ENCODE assay signal across 20 cellular contexts in genomic region chr14:70646705-70647104, GRCh38. TPM values are rescaled to one million over a fixed set of nuclear protein-coding genes. Genes with fewer than 3 reads are reported as not detected.
DNase-seq lines count a peak whose midpoint lies in the region; ATAC-seq and TF ChIP-seq lines count a peak whose summit lies in the region.
"Had no signal": no experiment of that assay in that cellular context is flagged by ENCODE, and none has a peak within 500 bp of the region (broad histone marks: within the 10 kb centered on the region; RNA-seq: fewer than 3 reads in every experiment).

No MANE protein-coding gene starts in this region.

- H3K4me1 Mint-ChIP-seq in CD4-positive, CD25-positive, alpha-beta regulatory T cell, result peaks cover 33 to 80% (median 58%) of the 10 kb centered on the region in 4 donors
- H3K4me1 Mint-ChIP-seq in activated CD8-positive, alpha-beta T cell treated with anti-CD3 and anti-CD28 coated beads for 36 hours (ENCODE audit: low read depth), result peaks cover 66% of the 10 kb centered on the region
- peaks cover 7% of the 10 kb centered on the region for H3K4me1 Mint-ChIP-seq in MCF 10A (ENCODE audit: insufficient read depth, unreplicated experiment)

- WGBS in esophagus muscularis mucosa, result 78% methylated on average over 2 of the region's 2 CpGs
- WGBS in suprapubic skin, result 49% methylated on average over 2 of the region's 2 CpGs

- H3K4me3 ChIP-seq in CD4-positive, CD25-positive, alpha-beta regulatory T cell (ENCODE audit: low read depth, low read length), result peak overlapping the region; percentile 55
- H3K4me3 ChIP-seq in H7 (ENCODE audit: insufficient read depth, low read depth, low read length), result no peak overlapping the region
- no peak overlapping the region for H3K4me3 ChIP-seq in esophagus muscularis mucosa
- no peak overlapping the region for H3K4me3 ChIP-seq in suprapubic skin
- H3K4me3 ChIP-seq: cardiac muscle cell, GM23248, mucosa of descending colon, PC-9, SK-N-MC, thoracic aorta had no signal

- H3K27ac ChIP-seq in CD4-positive, CD25-positive, alpha-beta regulatory T cell (ENCODE audit: insufficient read depth, low read length, poor library complexity, severe bottlenecking), result no peak overlapping the region
- H3K27ac ChIP-seq in esophagus muscularis mucosa (replicated peaks in 1 of 4) (no peak overlapping the region), suprapubic skin (no peak overlapping the region)
- H3K27ac ChIP-seq: cardiac muscle cell, GM23248, parathyroid adenoma, PC-9, SK-N-MC, thoracic aorta had no signal

- intact Hi-C loops in activated CD8-positive, alpha-beta T cell treated with anti-CD3 and anti-CD28 coated beads for 36 hours (cut with micrococcal nuclease), result loop anchor here (10.0 kb wide), 1 partner anchor 168 kb away; no protein-coding TSS in a partner anchor
- intact Hi-C loops in esophagus muscularis mucosa (cut with DNase I), result no loop called here
- intact Hi-C loops in MCF 10A (cut with micrococcal nuclease), result no loop called here

- TF ChIP-seq EP300 in esophagus muscularis mucosa (IDR thresholded peaks at IDR 0.05) (no peak), suprapubic skin (IDR thresholded peaks at IDR 0.05) (no peak)

- no peak for ATAC-seq in CD4-positive, CD25-positive, alpha-beta regulatory T cell (ENCODE audit: low read depth in 2 of 2)
- no peak for ATAC-seq in activated CD8-positive, alpha-beta T cell treated with anti-CD3 and anti-CD28 coated beads for 36 hours
- ATAC-seq: left lobe of liver, mucosa of descending colon had no signal

- CTCF ChIA-PET in activated CD8-positive, alpha-beta T cell treated with anti-CD3 and anti-CD28 coated beads for 36 hours (lab: Charles Lee), result interaction anchor here (0.6 to 1.8 kb wide), 5 partner anchors 8 to 290 kb away, joined by 3 to 7 read pairs (median 3); no protein-coding TSS in a partner anchor
- CTCF ChIA-PET in MCF 10A (lab: Yijun Ruan, JAX), result no interaction called here

- H3K4me1 ChIP-seq in CD4-positive, CD25-positive, alpha-beta regulatory T cell (ENCODE audit: control insufficient read depth, insufficient read depth, low read length, poor library complexity, severe bottlenecking), result peaks cover 53% of the 10 kb centered on the region
- H3K4me1 ChIP-seq in esophagus muscularis mucosa (peaks cover 4 to 20% (median 15%) of the 10 kb centered on the region in 4 donors), suprapubic skin (peaks cover 9% of the 10 kb centered on the region)

- H3K9me3 ChIP-seq in CD4-positive, CD25-positive, alpha-beta regulatory T cell (ENCODE audit: control insufficient read depth in 2 of 2, low read length in 2 of 2), result no peaks in the 10 kb centered on the region
- H3K9me3 ChIP-seq in esophagus muscularis mucosa (no peaks in the 10 kb centered on the region), suprapubic skin (no peaks in the 10 kb centered on the region)
- H3K9me3 ChIP-seq: mucosa of descending colon, thoracic aorta had no signal

- no peaks in the 10 kb centered on the region for H3K27me3 ChIP-seq in CD4-positive, CD25-positive, alpha-beta regulatory T cell (ENCODE audit: control insufficient read depth, insufficient read depth, low read length)
- H3K27me3 ChIP-seq in H7 (ENCODE audit: control insufficient read depth, insufficient read depth, low read length) (no peaks in the 10 kb centered on the region), esophagus muscularis mucosa (peaks cover 0 to 15% (median 0%) of the 10 kb centered on the region in 4 donors), suprapubic skin (peaks cover 10% of the 10 kb centered on the region)

- peaks cover 23% of the 10 kb centered on the region for H3K36me3 Mint-ChIP-seq in CD4-positive, CD25-positive, alpha-beta regulatory T cell
- peaks cover 17% of the 10 kb centered on the region for H3K36me3 Mint-ChIP-seq in activated CD8-positive, alpha-beta T cell treated with anti-CD3 and anti-CD28 coated beads for 36 hours (ENCODE audit: low read depth)
- H3K36me3 Mint-ChIP-seq in MCF 10A (ENCODE audit: insufficient read depth, unreplicated experiment), result no peaks in the 10 kb centered on the region

- peaks cover 8% of the 10 kb centered on the region for H3K27me3 Mint-ChIP-seq in CD4-positive, CD25-positive, alpha-beta regulatory T cell
- no peaks in the 10 kb centered on the region for H3K27me3 Mint-ChIP-seq in activated CD8-positive, alpha-beta T cell treated with anti-CD3 and anti-CD28 coated beads for 36 hours
- H3K27me3 Mint-ChIP-seq in MCF 10A (ENCODE audit: insufficient read depth, unreplicated experiment), result no peaks in the 10 kb centered on the region

- BruUV-seq in MCF 10A (replicated peaks; lab: Mats Ljungman, UMichigan), result no TSS peak

- peak overlapping the region in 2 of 3 donors; percentile 77 to 92 for H3K27ac Mint-ChIP-seq in CD4-positive, CD25-positive, alpha-beta regulatory T cell
- H3K27ac Mint-ChIP-seq in activated CD8-positive, alpha-beta T cell treated with anti-CD3 and anti-CD28 coated beads for 36 hours, result peak overlapping the region; percentile 82
- no peak overlapping the region for H3K27ac Mint-ChIP-seq in MCF 10A (ENCODE audit: low read depth, unreplicated experiment)

- peak overlapping the region; percentile 62 to 91 (median 70) for H3K4me3 Mint-ChIP-seq in CD4-positive, CD25-positive, alpha-beta regulatory T cell
- no peak overlapping the region for H3K4me3 Mint-ChIP-seq in activated CD8-positive, alpha-beta T cell treated with anti-CD3 and anti-CD28 coated beads for 36 hours
- H3K4me3 Mint-ChIP-seq in MCF 10A (ENCODE audit: unreplicated experiment), result no peak overlapping the region

- no peak for TF ChIP-seq CTCF in activated CD8-positive, alpha-beta T cell treated with anti-CD3 and anti-CD28 coated beads for 36 hours (IDR thresholded peaks at IDR 0.05)
- no peak for TF ChIP-seq CTCF in esophagus muscularis mucosa (IDR thresholded peaks at IDR 0.05)
- TF ChIP-seq CTCF in suprapubic skin (IDR thresholded peaks at IDR 0.05), result no peak
- no peak for TF ChIP-seq CTCF in MCF 10A (IDR thresholded peaks at IDR 0.05; ENCODE audit: unreplicated experiment)

- TF ChIP-seq POLR2A in esophagus muscularis mucosa (IDR thresholded peaks at IDR 0.05; ENCODE audit: low read depth) (no peak), suprapubic skin (IDR thresholded peaks at IDR 0.05) (no peak)

- H3K9me3 Mint-ChIP-seq in CD4-positive, CD25-positive, alpha-beta regulatory T cell, result peaks cover 0 to 2% (median 0%) of the 10 kb centered on the region in 7 donors
- no peaks in the 10 kb centered on the region for H3K9me3 Mint-ChIP-seq in activated CD8-positive, alpha-beta T cell treated with anti-CD3 and anti-CD28 coated beads for 36 hours
- H3K9me3 Mint-ChIP-seq in MCF 10A (ENCODE audit: unreplicated experiment), result no peaks in the 10 kb centered on the region

- DNase-seq in CD4-positive, CD25-positive, alpha-beta regulatory T cell, result no peak
- peak; percentile 48 for DNase-seq in H7
- DNase-seq in activated CD8-positive, alpha-beta T cell treated with anti-CD3 and anti-CD28 coated beads for 36 hours, result no peak
- peak; percentile 26 for DNase-seq in esophagus muscularis mucosa (ENCODE audit: extremely low spot score)
- DNase-seq in NCI-H345 (lab: John Stamatoyannopoulos, UW), result no peak
- DNase-seq in suprapubic skin (ENCODE audit: low spot score in 2 of 2), result no peak
- no peak for DNase-seq in MCF 10A (ENCODE audit: unreplicated experiment)
- DNase-seq in stimulated activated CD8-positive, alpha-beta memory T cell treated with anti-CD3 and anti-CD28 coated beads, Interleukin-4, amount 100 ng/mL, for 48 hours, result no peak
- DNase-seq: activated naive CD4-positive, alpha-beta T cell treated with Interleukin-2 at 50 U/mL for 16 hours; GM23248; mucosa of descending colon; NCI-H146; NCI-H526; PC-9; stimulated activated CD4-positive, alpha-beta T cell treated with anti-CD3 and anti-CD28 coated beads, Interleukin-4, amount 100 ng/mL, for 1 hour had no signal

- POLR2A ChIA-PET in activated CD8-positive, alpha-beta T cell treated with anti-CD3 and anti-CD28 coated beads for 36 hours (lab: Charles Lee), result interaction anchor here (1.1 to 1.5 kb wide), 3 partner anchors 8 to 17 kb away, joined by 3 to 10 read pairs (median 5); no protein-coding TSS in a partner anchor
- POLR2A ChIA-PET in MCF 10A (lab: Yijun Ruan, JAX), result interaction anchor here (0.9 kb wide), 1 partner anchor 10 kb away, joined by 3 read pairs; no protein-coding TSS in a partner anchor

- H3K36me3 ChIP-seq in CD4-positive, CD25-positive, alpha-beta regulatory T cell (ENCODE audit: control insufficient read depth, insufficient read depth, low read length), result no peaks in the 10 kb centered on the region
- H3K36me3 ChIP-seq in H7 (replicated peaks; ENCODE audit: control insufficient read depth, insufficient read depth, low read length) (no peaks in the 10 kb centered on the region; the same call in 1 of the 2 replicates), esophagus muscularis mucosa (no peaks in the 10 kb centered on the region), suprapubic skin (no peaks in the 10 kb centered on the region)
- H3K36me3 ChIP-seq: cardiac muscle cell, thoracic aorta had no signal

RNA-seq across cellular contexts. Expression of gene TTC9, which starts 5.0 kb away (rescaled TPM):
- 7.8 TPM for total RNA-seq in CD4-positive, CD25-positive, alpha-beta regulatory T cell
- polyA plus RNA-seq in CD4-positive, CD25-positive, alpha-beta regulatory T cell, result 1 to 10 TPM; 4.7 to 7.5 (median 5.6) TPM
- total RNA-seq in H7 (2014; rRNA removed; shearing (Covaris generic)), result 12.1 and 14.9 TPM in 2 replicates
- total RNA-seq in activated CD8-positive, alpha-beta T cell treated with anti-CD3 and anti-CD28 coated beads for 36 hours, result 1 to 10 TPM; 5.5 to 5.7 TPM
- 1 to 10 TPM in 3 of 4 donors, under 1 TPM in 1; 0.99 to 3.4 (median 1.9) TPM for total RNA-seq in esophagus muscularis mucosa
- total RNA-seq in suprapubic skin, result 1 to 10 TPM; 3.6 to 8.7 (median 4.7) TPM
- 0.30 and 0.37 TPM in 2 replicates for total RNA-seq in MCF 10A (2022)
- total RNA-seq: GM23248 had no signal
- polyA plus RNA-seq: GM23248 had no signal

RNA-seq across cellular contexts. Expression of gene MED6, which starts 46.2 kb away (rescaled TPM):
- total RNA-seq in CD4-positive, CD25-positive, alpha-beta regulatory T cell, result 82.8 TPM
- polyA plus RNA-seq in CD4-positive, CD25-positive, alpha-beta regulatory T cell, result 10 to 100 TPM; 38.7 to 63.7 (median 42.5) TPM
- total RNA-seq in H7 (2014; rRNA removed; shearing (Covaris generic)), result 29.5 and 38.8 TPM in 2 replicates
- 10 to 100 TPM; 49.2 to 49.3 TPM for total RNA-seq in activated CD8-positive, alpha-beta T cell treated with anti-CD3 and anti-CD28 coated beads for 36 hours
- total RNA-seq in esophagus muscularis mucosa (10 to 100 TPM; 19.5 to 21.7 (median 20.5) TPM), suprapubic skin (10 to 100 TPM; 38.1 to 76.0 (median 42.1) TPM), MCF 10A (2022) (41.6 and 60.8 TPM in 2 replicates)

Comparison
In these comparisons a context has a peak if more than half of its experiments do, and no peak if none do; other contexts are left out.
1. DNase-seq: peak in H7 (single experiment) and esophagus muscularis mucosa (single experiment); none in CD4-positive, CD25-positive, alpha-beta regulatory T cell (0 of 3), activated CD8-positive, alpha-beta T cell treated with anti-CD3 and anti-CD28 coated beads for 36 hours (single experiment), NCI-H345 (single experiment), suprapubic skin (0 of 2), MCF 10A (single experiment) and stimulated activated CD8-positive, alpha-beta memory T cell treated with anti-CD3 and anti-CD28 coated beads, Interleukin-4, amount 100 ng/mL, for 48 hours (single experiment).
2. H3K4me3 Mint-ChIP-seq: peak in CD4-positive, CD25-positive, alpha-beta regulatory T cell (4 of 4); none in activated CD8-positive, alpha-beta T cell treated with anti-CD3 and anti-CD28 coated beads for 36 hours (single experiment) and MCF 10A (single experiment).